ENCODE assay signal across 9 cellular contexts in the genomic region with DNA sequence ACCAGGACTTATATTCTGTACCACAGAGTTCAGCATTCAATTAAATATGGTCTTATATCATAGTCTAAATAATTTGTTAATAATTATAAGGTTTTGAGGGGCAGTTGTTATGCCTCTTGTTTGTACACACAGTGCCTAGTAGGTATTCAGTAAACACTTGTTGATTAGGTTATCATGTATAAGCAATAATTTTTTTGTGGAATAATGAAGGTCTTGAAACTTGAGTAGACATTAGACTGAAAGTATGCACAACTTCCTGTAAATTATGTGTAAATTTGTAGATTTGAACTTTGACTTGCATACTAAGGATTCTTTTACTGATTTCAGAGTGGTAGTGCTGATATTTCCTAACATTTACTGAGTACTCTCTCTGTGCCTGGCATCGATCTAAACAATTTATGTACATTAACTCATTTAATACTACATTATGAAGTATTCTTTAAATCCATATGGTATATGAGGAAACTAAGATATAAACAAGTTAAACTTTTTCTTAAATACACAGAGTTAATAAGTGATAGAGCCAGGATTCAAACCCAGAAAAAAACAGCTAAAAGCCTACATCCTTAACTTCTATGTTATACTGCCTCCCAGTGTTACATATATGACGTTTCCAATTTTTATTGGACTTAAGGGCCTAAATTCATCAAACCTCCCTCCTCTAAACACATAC.
DNase-seq lines count a peak whose midpoint lies in the region; ATAC-seq, FAIRE-seq and TF ChIP-seq lines count a peak whose summit lies in the region.
"Had no signal": no experiment of that assay in that cellular context is flagged by ENCODE, and none has a peak within 500 bp of the region (broad histone marks: within the 10 kb centered on the region; RNA-seq: fewer than 3 reads in every experiment).

No MANE protein-coding gene starts in this region.

- H3K4me1 ChIP-seq in OCI-LY1 (ENCODE audit: insufficient read depth, low read length, severe bottlenecking), result no peaks in the 10 kb centered on the region
- H3K4me1 ChIP-seq in small intestine (ENCODE audit: control insufficient read depth in 2 of 2, insufficient read depth in 1 of 2, low read depth in 1 of 2, low read length in 1 of 2), result peaks cover 0 to 4% of the 10 kb centered on the region in 2 donors
- H3K4me1 ChIP-seq: tibial nerve had no signal

- TF ChIP-seq CTCF in OCI-LY1 (IDR thresholded peaks at IDR 0.05; ENCODE audit: low read length), result peak; percentile 34; the same call in 1 of the 2 replicates

- H3K27me3 Mint-ChIP-seq in activated CD4-positive, alpha-beta memory T cell treated with anti-CD3 and anti-CD28 coated beads for 36 hours, result no peaks in the 10 kb centered on the region

- 20 to 52% (median 28%) methylated on average over 2 of the region's 2 CpGs for WGBS in small intestine, 3 donors

- peak; percentile 51 for FAIRE-seq in small intestine (lab: Jason Lieb, UNC)

- peaks cover 20% of the 10 kb centered on the region for H3K36me3 Mint-ChIP-seq in activated CD4-positive, alpha-beta memory T cell treated with anti-CD3 and anti-CD28 coated beads for 36 hours

- intact Hi-C loops in activated CD4-positive, alpha-beta memory T cell treated with anti-CD3 and anti-CD28 coated beads for 36 hours (cut with micrococcal nuclease), result no loop called here

- CTCF ChIA-PET in activated CD4-positive, alpha-beta memory T cell treated with anti-CD3 and anti-CD28 coated beads for 36 hours (lab: Charles Lee), result interaction anchor here (3.8 kb wide), 1 partner anchor 166 kb away, joined by 14 read pairs; no protein-coding TSS in a partner anchor

- H3K9me3 Mint-ChIP-seq in activated CD4-positive, alpha-beta memory T cell treated with anti-CD3 and anti-CD28 coated beads for 36 hours, result peaks cover 20% of the 10 kb centered on the region

- no peak overlapping the region for H3K4me3 ChIP-seq in OCI-LY1 (ENCODE audit: low read depth, low read length, poor library complexity, severe bottlenecking)
- no peak overlapping the region for H3K4me3 ChIP-seq in small intestine (ENCODE audit: low read depth in 1 of 2, low read length in 2 of 2)
- H3K4me3 ChIP-seq: tibial nerve had no signal

- no peaks in the 10 kb centered on the region for H4K20me1 ChIP-seq in OCI-LY1 (ENCODE audit: insufficient read depth, low read length)

- H2AFZ ChIP-seq in OCI-LY1 (ENCODE audit: low read length), result no peak overlapping the region

- DNase-seq in SKM-1 treated with dmso at 0.1 percent for 144 hours (lab: John Stamatoyannopoulos, UW; ENCODE audit: unreplicated experiment) (peak; percentile 17), SKM-1 (lab: John Stamatoyannopoulos, UW; ENCODE audit: unreplicated experiment) (no peak), small intestine (peak; percentile 51), epidermal melanocyte (ENCODE audit: insufficient read length, low spot score) (no peak)
- no peak for DNase-seq in activated CD4-positive, alpha-beta memory T cell treated with anti-CD3 and anti-CD28 coated beads for 36 hours

- no peaks in the 10 kb centered on the region for H3K9me2 ChIP-seq in OCI-LY1 (ENCODE audit: low read depth, low read length)

- no peaks in the 10 kb centered on the region for H3F3A ChIP-seq in OCI-LY1 (ENCODE audit: insufficient read depth, low read length)

- H3K4me3 Mint-ChIP-seq in activated CD4-positive, alpha-beta memory T cell treated with anti-CD3 and anti-CD28 coated beads for 36 hours, result no peak overlapping the region

- no peak overlapping the region for H3K27ac Mint-ChIP-seq in activated CD4-positive, alpha-beta memory T cell treated with anti-CD3 and anti-CD28 coated beads for 36 hours

- peak; percentile 49 for ATAC-seq in esophagus mucosa
- no peak for ATAC-seq in HG03025 (IDR thresholded peaks at IDR 0.05; ENCODE audit: low FRiP score, unreplicated experiment)

- no peaks in the 10 kb centered on the region for H3K27me3 ChIP-seq in OCI-LY1 (ENCODE audit: insufficient read depth, low read length)
- H3K27me3 ChIP-seq in small intestine (ENCODE audit: control insufficient read depth in 2 of 2, insufficient read depth in 2 of 2, low read length in 2 of 2), result no peaks in the 10 kb centered on the region
- H3K27me3 ChIP-seq: tibial nerve had no signal

- no peaks in the 10 kb centered on the region for H3K9me3 ChIP-seq in OCI-LY1 (ENCODE audit: low read length)
- no peaks in the 10 kb centered on the region for H3K9me3 ChIP-seq in small intestine (ENCODE audit: control insufficient read depth, low read depth)

- POLR2A ChIA-PET in activated CD4-positive, alpha-beta memory T cell treated with anti-CD3 and anti-CD28 coated beads for 36 hours (lab: Charles Lee), result no interaction called here

- H3K9ac ChIP-seq in OCI-LY1 (ENCODE audit: low read length), result no peak overlapping the region

- no peak overlapping the region for H3K4me2 ChIP-seq in OCI-LY1 (ENCODE audit: low read length)

- no peaks in the 10 kb centered on the region for H3K79me2 ChIP-seq in OCI-LY1 (ENCODE audit: insufficient read depth, low read length)

- H3K27ac ChIP-seq in OCI-LY1 (ENCODE audit: low read depth, low read length, poor library complexity, severe bottlenecking) (no peak overlapping the region), small intestine (ENCODE audit: low read depth in 1 of 2, low read length in 1 of 2) (peak overlapping the region in 1 of 2 donors; percentile 55)
- H3K27ac ChIP-seq: tibial nerve had no signal

- H3K4me1 Mint-ChIP-seq in activated CD4-positive, alpha-beta memory T cell treated with anti-CD3 and anti-CD28 coated beads for 36 hours (ENCODE audit: low read depth), result no peaks in the 10 kb centered on the region

- H3K36me3 ChIP-seq in OCI-LY1 (ENCODE audit: insufficient read depth, low read length) (no peaks in the 10 kb centered on the region), small intestine (ENCODE audit: control insufficient read depth in 2 of 2, insufficient read depth in 2 of 2, low read length in 2 of 2) (no peaks in the 10 kb centered on the region)

Comparison
In these comparisons a context has a peak if more than half of its experiments do, and no peak if none do; other contexts are left out.
1. DNase-seq: peak in SKM-1 treated with dmso at 0.1 percent for 144 hours (single experiment) and small intestine (single experiment); none in SKM-1 (single experiment), activated CD4-positive, alpha-beta memory T cell treated with anti-CD3 and anti-CD28 coated beads for 36 hours (single experiment) and epidermal melanocyte (single experiment).